Comparison of ENCODE assay signal across 8 cellular contexts in genomic region chr20:48621256-48622078, GRCh38.
A peak's percentile ranks its signal among the peaks of the same experiment; 100 is the strongest.
DNase-seq lines count a peak whose midpoint lies in the region; TF ChIP-seq lines count a peak whose summit lies in the region.

No MANE protein-coding gene starts in this region.

- no peaks in the 10 kb centered on the region for H3K27me3 ChIP-seq in Karpas-422 (ENCODE audit: low read length)

- H3K36me3 ChIP-seq in Karpas-422 (ENCODE audit: insufficient read depth, low read length): no peaks in the 10 kb centered on the region

- no peaks in the 10 kb centered on the region for H3K9me3 ChIP-seq in Karpas-422 (ENCODE audit: low read length)

- no peak overlapping the region for H3K4me2 ChIP-seq in Karpas-422 (ENCODE audit: low read depth, low read length, poor library complexity, severe bottlenecking)

- no peaks in the 10 kb centered on the region for H4K20me1 ChIP-seq in Karpas-422 (ENCODE audit: insufficient read depth, low read depth, low read length)

- no peak overlapping the region for H3K27ac ChIP-seq in Karpas-422 (ENCODE audit: low read length)

- H3K9ac ChIP-seq in Karpas-422 (ENCODE audit: low read length): no peak overlapping the region

- no peaks in the 10 kb centered on the region for H3K4me1 ChIP-seq in Karpas-422 (ENCODE audit: low read length)

- H3K4me3 ChIP-seq in choroid plexus epithelial cell (ENCODE audit: low read depth, low read length) (no peak overlapping the region), Karpas-422 (ENCODE audit: low read length) (no peak overlapping the region)

- no peak overlapping the region for H2AFZ ChIP-seq in Karpas-422 (ENCODE audit: low read length)

- no peak for TF ChIP-seq CTCF in choroid plexus epithelial cell (conservative IDR thresholded peaks at IDR 0.05; ENCODE audit: low read depth, low read length)

- H3K9me2 ChIP-seq in Karpas-422 (replicated peaks; ENCODE audit: insufficient read depth, low read length): no peaks in the 10 kb centered on the region

- DNase-seq in GM04504 (ENCODE audit: low read depth) (peak; percentile 20), M059J (ENCODE audit: low read depth) (peak; percentile 67), choroid plexus epithelial cell (ENCODE audit: low read depth) (peak; percentile 19), renal cortical epithelial cell (ENCODE audit: low read depth) (peak; percentile 29), NCI-H524 treated with DMSO at 0.1 percent for 48 hours (lab: John Stamatoyannopoulos, UW) (no peak), Karpas-422 (no peak), NCI-H1105 (lab: John Stamatoyannopoulos, UW) (no peak)
- no peak for DNase-seq in NK-92 treated with Interleukin-12 subunit alpha and Interleukin-12 subunit beta, amount 100 ng/mL, for 24 hours (lab: John Stamatoyannopoulos, UW)

- no peaks in the 10 kb centered on the region for H3K79me2 ChIP-seq in Karpas-422 (ENCODE audit: low read length)

Comparison
In these comparisons a context has a peak if more than half of its experiments do, and no peak if none do; other contexts are left out.
1. DNase-seq: peak in GM04504 (single experiment), M059J (single experiment), choroid plexus epithelial cell (single experiment) and renal cortical epithelial cell (single experiment); none in NCI-H524 treated with DMSO at 0.1 percent for 48 hours (single experiment), Karpas-422 (single experiment), NCI-H1105 (single experiment) and NK-92 treated with Interleukin-12 subunit alpha and Interleukin-12 subunit beta, amount 100 ng/mL, for 24 hours (single experiment).